In the genomic region with DNA sequence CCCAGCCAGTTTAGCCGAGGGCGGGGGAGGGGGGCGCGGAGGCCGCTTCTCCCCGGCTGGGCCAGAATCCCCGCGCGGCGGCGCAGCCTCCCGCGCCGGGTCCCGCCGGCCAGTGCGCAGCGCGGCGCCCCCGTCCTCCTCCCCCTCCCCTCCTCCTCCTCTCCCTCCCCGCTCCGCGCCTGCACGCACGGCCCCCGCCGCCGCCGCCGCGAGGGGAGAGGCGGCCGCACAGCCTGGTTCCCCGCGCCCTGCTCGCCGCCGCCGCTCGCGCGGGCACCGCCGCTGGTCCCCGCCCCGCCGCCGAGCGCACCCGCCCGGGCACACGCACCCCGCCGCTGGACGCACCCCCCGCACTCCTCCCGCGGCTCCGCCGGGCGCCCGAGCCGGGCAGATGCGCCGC, we compare ENCODE assay signal across 11 cellular contexts. TPM values are rescaled to one million over a fixed set of nuclear protein-coding genes. Genes with fewer than 3 reads are reported as not detected.
A peak's percentile ranks its signal among the peaks of the same experiment; 100 is the strongest.
DNase-seq lines count a peak whose midpoint lies in the region; ATAC-seq and TF ChIP-seq lines count a peak whose summit lies in the region.
"Had no signal": no experiment of that assay in that cellular context is flagged by ENCODE, and none has a peak within 500 bp of the region (broad histone marks: within the 10 kb centered on the region; RNA-seq: fewer than 3 reads in every experiment).

A gene with protein sequence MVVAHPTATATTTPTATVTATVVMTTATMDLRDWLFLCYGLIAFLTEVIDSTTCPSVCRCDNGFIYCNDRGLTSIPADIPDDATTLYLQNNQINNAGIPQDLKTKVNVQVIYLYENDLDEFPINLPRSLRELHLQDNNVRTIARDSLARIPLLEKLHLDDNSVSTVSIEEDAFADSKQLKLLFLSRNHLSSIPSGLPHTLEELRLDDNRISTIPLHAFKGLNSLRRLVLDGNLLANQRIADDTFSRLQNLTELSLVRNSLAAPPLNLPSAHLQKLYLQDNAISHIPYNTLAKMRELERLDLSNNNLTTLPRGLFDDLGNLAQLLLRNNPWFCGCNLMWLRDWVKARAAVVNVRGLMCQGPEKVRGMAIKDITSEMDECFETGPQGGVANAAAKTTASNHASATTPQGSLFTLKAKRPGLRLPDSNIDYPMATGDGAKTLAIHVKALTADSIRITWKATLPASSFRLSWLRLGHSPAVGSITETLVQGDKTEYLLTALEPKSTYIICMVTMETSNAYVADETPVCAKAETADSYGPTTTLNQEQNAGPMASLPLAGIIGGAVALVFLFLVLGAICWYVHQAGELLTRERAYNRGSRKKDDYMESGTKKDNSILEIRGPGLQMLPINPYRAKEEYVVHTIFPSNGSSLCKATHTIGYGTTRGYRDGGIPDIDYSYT (plus strand): TSS at position 351 of the 400 bp plus-strand sequence. CDS start 80,337 bp downstream, outside the sequence.

- TF ChIP-seq CTCF in stomach (IDR thresholded peaks at IDR 0.05): no peak

- TF ChIP-seq EP300 in stomach (IDR thresholded peaks at IDR 0.05): no peak

- peak within 1 kb of the TSS; percentile 45; the same call in 1 of the 2 replicates for H3K4me3 ChIP-seq in iPS-20b (ENCODE audit: low read length)
- H3K4me3 ChIP-seq in stomach: peak within 1 kb of the TSS; percentile 51 to 62 (median 54)

- intact Hi-C loops in stomach (cut with DNase I; ENCODE audit: low total_unique reads): no loop called here

- H3K27ac Mint-ChIP-seq in activated naive CD8-positive, alpha-beta T cell: no peak within 1 kb of the TSS

- no peaks in the 10 kb centered on the region; the same call in 1 of the 2 replicates for H3K4me1 ChIP-seq in iPS-20b (ENCODE audit: insufficient read depth, low read length)
- H3K4me1 ChIP-seq in stomach: peaks cover 14 to 28% (median 19%) of the 10 kb centered on the region in 4 donors

- whole genome bisulfite sequencing in stomach, 5 donors: 0 to 3% (median 1%) methylated on average over 6 to 52 of the region's 66 CpGs; no CpG with 5 or more reads in 1 of the 5 donors

- no peaks in the 10 kb centered on the region for H3K36me3 ChIP-seq in iPS-20b (ENCODE audit: insufficient read depth, low read depth, low read length)
- no peaks in the 10 kb centered on the region for H3K36me3 ChIP-seq in stomach

- H3K27me3 ChIP-seq in iPS-20b (ENCODE audit: insufficient read depth, low read length) (peaks cover 97% of the 10 kb centered on the region), stomach (peaks cover 0 to 72% (median 29%) of the 10 kb centered on the region in 3 donors)

- no peak for TF ChIP-seq POLR2A in stomach (IDR thresholded peaks at IDR 0.05)

- H3K9me3 ChIP-seq in iPS-20b (ENCODE audit: insufficient read depth, low read depth, low read length) (no peaks in the 10 kb centered on the region), stomach (no peaks in the 10 kb centered on the region)

- H3K36me3 Mint-ChIP-seq in activated naive CD8-positive, alpha-beta T cell: no peaks in the 10 kb centered on the region

- no peak within 1 kb of the TSS for H3K9ac ChIP-seq in iPS-20b (ENCODE audit: low read depth, low read length)

- no peaks in the 10 kb centered on the region for H3K9me3 Mint-ChIP-seq in activated naive CD8-positive, alpha-beta T cell (ENCODE audit: low read depth)

- peak; percentile 53 for DNase-seq in DMS 273 (lab: John Stamatoyannopoulos, UW; ENCODE audit: unreplicated experiment)
- no peak for DNase-seq in DMS 273 treated with DMSO at 0.1 percent for 48 hours (lab: John Stamatoyannopoulos, UW)
- no peak for DNase-seq in stomach
- DNase-seq in DMS114 treated with DMSO at 0.1 percent for 48 hours (lab: John Stamatoyannopoulos, UW; ENCODE audit: unreplicated experiment): no peak
- DNase-seq: left cardiac atrium, MM.1S had no signal

- H3K27ac ChIP-seq in iPS-20b (ENCODE audit: low read length): no peak within 1 kb of the TSS
- peak within 1 kb of the TSS in 3 of 5 donors; percentile 3 to 66 (median 20) for H3K27ac ChIP-seq in stomach
- H3K27ac ChIP-seq: 22Rv1 had no signal

- H3K27me3 Mint-ChIP-seq in activated naive CD8-positive, alpha-beta T cell: peaks cover 16% of the 10 kb centered on the region

- peaks cover 8% of the 10 kb centered on the region for H3K4me1 Mint-ChIP-seq in activated naive CD8-positive, alpha-beta T cell (ENCODE audit: low read depth)

- ATAC-seq in GM19452 (IDR thresholded peaks at IDR 0.05; ENCODE audit: unreplicated experiment) (no peak), esophagus mucosa (no peak)

- peak within 1 kb of the TSS; percentile 75 for H3K4me3 Mint-ChIP-seq in activated naive CD8-positive, alpha-beta T cell

RNA-seq across cellular contexts. Expression of the gene that starts here (rescaled TPM):
- total RNA-seq in stomach: 1 to 10 TPM in 1 of 5 donors, under 1 TPM in 1, not detected in 3; 0.73 to 1.3 TPM
- polyA plus RNA-seq in stomach: under 1 TPM in 2 of 3 donors, not detected in 1; 0.12 to 0.28 TPM
- total RNA-seq in esophagus mucosa: not detected
